20 cellular contexts compared by ENCODE assay signal in genomic region chr10:394061-394438, GRCh38.
DNase-seq lines count a peak whose midpoint lies in the region; ATAC-seq and TF ChIP-seq lines count a peak whose summit lies in the region.
"Had no signal": no experiment of that assay in that cellular context is flagged by ENCODE, and none has a peak within 500 bp of the region (broad histone marks: within the 10 kb centered on the region; RNA-seq: fewer than 3 reads in every experiment).

No MANE protein-coding gene starts in this region.

- H3K9ac ChIP-seq in mesenchymal stem cell (ENCODE audit: low read length), result no peak overlapping the region

- H3F3A ChIP-seq in GM23338 (replicated peaks; ENCODE audit: low read depth), result no peaks in the 10 kb centered on the region

- H3K4me3 Mint-ChIP-seq in GM23338 (no peak overlapping the region), brain (peak overlapping the region in 2 of 5 experiments; percentile 9 to 47)
- H3K4me3 Mint-ChIP-seq: activated CD4-positive, alpha-beta memory T cell treated with anti-CD3 and anti-CD28 coated beads, Interleukin-2, amount 10 ng/mL, durations not matched to agents 7 days and 5 days; activated naive CD4-positive, alpha-beta T cell treated with anti-CD3 and anti-CD28 coated beads, Interleukin-2, amount 50 U/mL, for 24 hours; stimulated activated naive B cell treated with anti-CD40 and anti-IgM and Interleukin-4, amounts not matched to agents 10 μg/mL and 1 μg/mL and 100 μg/mL, for 72 hours had no signal

- H3K4me1 ChIP-seq in GM23338 (ENCODE audit: insufficient read depth), result no peaks in the 10 kb centered on the region
- peaks cover 10% of the 10 kb centered on the region for H3K4me1 ChIP-seq in mesenchymal stem cell (ENCODE audit: control insufficient read depth, insufficient read depth, low read depth, low read length)
- peaks cover 22 to 33% of the 10 kb centered on the region in 2 donors for H3K4me1 ChIP-seq in gastrocnemius medialis
- peaks cover 26 to 42% of the 10 kb centered on the region in 2 donors for H3K4me1 ChIP-seq in thyroid gland
- H3K4me1 ChIP-seq: body of pancreas had no signal

- H4K20me1 ChIP-seq in GM23338 (replicated peaks; ENCODE audit: insufficient read depth), result no peaks in the 10 kb centered on the region

- no peaks in the 10 kb centered on the region for H3K27me3 ChIP-seq in GM23338 (ENCODE audit: insufficient read depth)
- no peaks in the 10 kb centered on the region for H3K27me3 ChIP-seq in mesenchymal stem cell (ENCODE audit: control insufficient read depth in 1 of 2, insufficient read depth in 1 of 2, low read length in 2 of 2)
- H3K27me3 ChIP-seq in gastrocnemius medialis, result no peaks in the 10 kb centered on the region
- no peaks in the 10 kb centered on the region for H3K27me3 ChIP-seq in thyroid gland
- H3K27me3 ChIP-seq: body of pancreas had no signal

- no peak overlapping the region for H3K23ac ChIP-seq in mesenchymal stem cell (ENCODE audit: low read length in 2 of 2)

- 95% methylated on average over 11 of the region's 11 CpGs for WGBS in mesenchymal stem cell
- 92 to 95% methylated on average over 11 of the region's 11 CpGs for WGBS in thyroid gland, 2 donors

- H3K18ac ChIP-seq in mesenchymal stem cell (ENCODE audit: low read depth in 1 of 2, low read length in 2 of 2), result peak overlapping the region in 1 of 2 experiments; percentile 7

- ATAC-seq in GM23338, result no peak
- ATAC-seq in gastrocnemius medialis, result no peak
- ATAC-seq: body of pancreas; stimulated activated naive B cell treated with anti-CD40 and anti-IgM and Interleukin-4, amounts not matched to agents 10 μg/mL and 1 μg/mL and 100 μg/mL, for 72 hours had no signal

- H2AK5ac ChIP-seq in mesenchymal stem cell (ENCODE audit: low read length, severe bottlenecking), result no peak overlapping the region

- TF ChIP-seq CTCF in GM23338 (conservative IDR thresholded peaks at IDR 0.05; ENCODE audit: low read depth in 2 of 2) (no peak), brain (conservative IDR thresholded peaks at IDR 0.05) (no peak), gastrocnemius medialis (IDR thresholded peaks at IDR 0.05 in 4 of 5, conservative IDR thresholded peaks at IDR 0.05 in 1 of 5) (no peak), thyroid gland (IDR thresholded peaks at IDR 0.05) (no peak)

- no peak overlapping the region for H4K8ac ChIP-seq in mesenchymal stem cell (ENCODE audit: low read length)

- H3K14ac ChIP-seq in mesenchymal stem cell (ENCODE audit: low read length in 2 of 2), result no peak overlapping the region

- H3K4ac ChIP-seq in mesenchymal stem cell (ENCODE audit: low read depth in 1 of 2, low read length in 2 of 2), result no peak overlapping the region

- H2BK120ac ChIP-seq in mesenchymal stem cell (ENCODE audit: low read depth, low read length), result no peak overlapping the region

- no peaks in the 10 kb centered on the region for H3K9me2 ChIP-seq in GM23338 (ENCODE audit: insufficient read depth)

- DNase-seq in GM23338 (ENCODE audit: low spot score) (no peak), mesenchymal stem cell (no peak), gastrocnemius medialis (no peak), NAMALWA (ENCODE audit: low spot score) (no peak), thyroid gland (no peak), NCI-H1092 treated with DMSO at 0.1 percent for 48 hours (lab: John Stamatoyannopoulos, UW) (no peak)
- DNase-seq in activated CD4-positive, alpha-beta T cell treated with anti-CD3 and anti-CD28 coated beads, Interleukin-2, amount 50 U/mL, for 4 hours, result no peak
- DNase-seq: activated CD4-positive, alpha-beta memory T cell treated with anti-CD3 and anti-CD28 coated beads, Interleukin-2, amount 10 ng/mL, durations not matched to agents 7 days and 5 days; activated T-cell treated with anti-CD3 and anti-CD28 coated beads, Interleukin-2, amount 50 U/mL, for 1 hour; cortex of kidney; foreskin fibroblast; NCI-H1417 treated with DMSO at 0.1 percent for 48 hours; NCI-H526; retina; Right ventricle myocardium superior; stimulated activated naive B cell treated with anti-CD40 and anti-IgM and Interleukin-4, amounts not matched to agents 10 μg/mL and 1 μg/mL and 100 μg/mL, for 72 hours had no signal

- TF ChIP-seq POLR2A in gastrocnemius medialis (IDR thresholded peaks at IDR 0.05) (no peak), thyroid gland (IDR thresholded peaks at IDR 0.05) (no peak)

- no peaks in the 10 kb centered on the region for H3K36me3 Mint-ChIP-seq in GM23338 (ENCODE audit: low read depth)
- H3K36me3 Mint-ChIP-seq in brain, result peaks cover 38% of the 10 kb centered on the region
- H3K36me3 Mint-ChIP-seq: activated naive CD4-positive, alpha-beta T cell treated with anti-CD3 and anti-CD28 coated beads, Interleukin-2, amount 50 U/mL, for 24 hours; stimulated activated naive B cell treated with anti-CD40 and anti-IgM and Interleukin-4, amounts not matched to agents 10 μg/mL and 1 μg/mL and 100 μg/mL, for 72 hours had no signal

- intact Hi-C loops in gastrocnemius medialis (cut with DNase I; ENCODE audit: low total_unique reads) (no loop called here), thyroid gland (cut with DNase I) (no loop called here)

- no peaks in the 10 kb centered on the region for H3K79me2 ChIP-seq in GM23338 (replicated peaks; ENCODE audit: insufficient read depth)

- H2BK15ac ChIP-seq in mesenchymal stem cell (ENCODE audit: low read depth, poor library complexity, severe bottlenecking), result no peak overlapping the region

- H2AFZ ChIP-seq in GM23338, result no peak overlapping the region
- no peak overlapping the region for H2AFZ ChIP-seq in mesenchymal stem cell (ENCODE audit: low read depth, low read length)

- H3K4me1 Mint-ChIP-seq in GM23338, result peaks cover 23% of the 10 kb centered on the region
- peaks cover 49% of the 10 kb centered on the region for H3K4me1 Mint-ChIP-seq in brain
- H3K4me1 Mint-ChIP-seq: activated CD4-positive, alpha-beta memory T cell treated with anti-CD3 and anti-CD28 coated beads, Interleukin-2, amount 10 ng/mL, durations not matched to agents 7 days and 5 days had no signal

- no peak overlapping the region for H2BK5ac ChIP-seq in mesenchymal stem cell (ENCODE audit: low read depth, low read length, poor library complexity, severe bottlenecking)

- H3K27ac Mint-ChIP-seq in GM23338 (0 out of 2 replicates have a peak overlapping the region, but pooled peaks have one; percentile 36), brain (peak overlapping the region in 4 of 5 experiments; percentile 73 to 99 (median 86))
- H3K27ac Mint-ChIP-seq: activated CD4-positive, alpha-beta memory T cell treated with anti-CD3 and anti-CD28 coated beads, Interleukin-2, amount 10 ng/mL, durations not matched to agents 7 days and 5 days; activated naive CD4-positive, alpha-beta T cell treated with anti-CD3 and anti-CD28 coated beads, Interleukin-2, amount 50 U/mL, for 24 hours; stimulated activated naive B cell treated with anti-CD40 and anti-IgM and Interleukin-4, amounts not matched to agents 10 μg/mL and 1 μg/mL and 100 μg/mL, for 72 hours had no signal

- H3K4me2 ChIP-seq in GM23338, result no peak overlapping the region
- no peak overlapping the region for H3K4me2 ChIP-seq in mesenchymal stem cell (ENCODE audit: low read length, poor library complexity, severe bottlenecking)

- H3K9me3 Mint-ChIP-seq in GM23338 (no peaks in the 10 kb centered on the region), brain (no peaks in the 10 kb centered on the region)
- H3K9me3 Mint-ChIP-seq: activated CD4-positive, alpha-beta memory T cell treated with anti-CD3 and anti-CD28 coated beads, Interleukin-2, amount 10 ng/mL, durations not matched to agents 7 days and 5 days; activated naive CD4-positive, alpha-beta T cell treated with anti-CD3 and anti-CD28 coated beads, Interleukin-2, amount 50 U/mL, for 24 hours; stimulated activated naive B cell treated with anti-CD40 and anti-IgM and Interleukin-4, amounts not matched to agents 10 μg/mL and 1 μg/mL and 100 μg/mL, for 72 hours had no signal

- H3K4me3 ChIP-seq in GM23338, result no peak overlapping the region
- H3K4me3 ChIP-seq in mesenchymal stem cell (ENCODE audit: insufficient read depth in 1 of 2, low read depth in 1 of 2, low read length in 2 of 2), result no peak overlapping the region
- H3K4me3 ChIP-seq in gastrocnemius medialis, result no peak overlapping the region
- H3K4me3 ChIP-seq in thyroid gland (replicated peaks in 1 of 3), result no peak overlapping the region
- H3K4me3 ChIP-seq: body of pancreas had no signal

- H3K79me1 ChIP-seq in mesenchymal stem cell (replicated peaks; ENCODE audit: low read length, poor library complexity, severe bottlenecking), result peaks cover 19% of the 10 kb centered on the region

- H4K91ac ChIP-seq in mesenchymal stem cell (ENCODE audit: low read length), result peak overlapping the region; percentile 19

- H3K27ac ChIP-seq in GM23338 (ENCODE audit: low read depth) (no peak overlapping the region), mesenchymal stem cell (ENCODE audit: low read length, poor library complexity, severe bottlenecking) (no peak overlapping the region), gastrocnemius medialis (peak overlapping the region; percentile 66 to 81 (median 76)), thyroid gland (no peak overlapping the region)
- H3K27ac ChIP-seq: VCaP had no signal

- H2BK12ac ChIP-seq in mesenchymal stem cell (ENCODE audit: low read length in 2 of 2), result no peak overlapping the region

- H3K9me3 ChIP-seq in mesenchymal stem cell (ENCODE audit: control insufficient read depth, low read length) (no peaks in the 10 kb centered on the region), gastrocnemius medialis (no peaks in the 10 kb centered on the region), thyroid gland (no peaks in the 10 kb centered on the region)
- H3K9me3 ChIP-seq: body of pancreas had no signal

- in situ Hi-C loops in gastrocnemius medialis (cut with MboI; ENCODE audit: low sequenced_read_pairs in 4 of 4), result no loop called here

- H3K27me3 Mint-ChIP-seq in GM23338 (ENCODE audit: insufficient read depth, low read depth, poor library complexity) (peaks cover 17% of the 10 kb centered on the region), brain (peaks cover 2% of the 10 kb centered on the region)
- H3K27me3 Mint-ChIP-seq: activated CD4-positive, alpha-beta memory T cell treated with anti-CD3 and anti-CD28 coated beads, Interleukin-2, amount 10 ng/mL, durations not matched to agents 7 days and 5 days; activated naive CD4-positive, alpha-beta T cell treated with anti-CD3 and anti-CD28 coated beads, Interleukin-2, amount 50 U/mL, for 24 hours had no signal

- no peaks in the 10 kb centered on the region for H3K36me3 ChIP-seq in GM23338 (ENCODE audit: insufficient read depth)
- peaks cover 27 to 47% of the 10 kb centered on the region in 2 experiments for H3K36me3 ChIP-seq in mesenchymal stem cell (ENCODE audit: control insufficient read depth in 1 of 2, insufficient read depth in 2 of 2, low read depth in 1 of 2, low read length in 2 of 2)
- peaks cover 3 to 13% of the 10 kb centered on the region in 2 donors for H3K36me3 ChIP-seq in gastrocnemius medialis
- H3K36me3 ChIP-seq in thyroid gland, result peaks cover 0 to 8% of the 10 kb centered on the region in 2 donors

TF ChIP-seq in GM23338, 12 proteins besides CTCF, POLR2A, EP300 and RAD21 (continues in another document):
- no peak for TF ChIP-seq JUNB (IDR thresholded peaks at IDR 0.05; ENCODE audit: unreplicated experiment)
- no peak for TF ChIP-seq CREB1 (CRISPR knock-in tag; IDR thresholded peaks at IDR 0.05; ENCODE audit: low read depth)
- no peak for TF ChIP-seq POLR2AphosphoS5 (IDR thresholded peaks at IDR 0.05; ENCODE audit: low read depth)
- TF ChIP-seq EZH2phosphoT487 (IDR thresholded peaks at IDR 0.05; ENCODE audit: unreplicated experiment), result no peak
- no peak for TF ChIP-seq EZH2 (IDR thresholded peaks at IDR 0.05; ENCODE audit: low read depth, unreplicated experiment)

Comparison
In these comparisons a context has a peak if more than half of its experiments do, and no peak if none do; other contexts are left out.
1. H3K27ac ChIP-seq: peak in gastrocnemius medialis (4 of 4); none in GM23338 (single experiment), mesenchymal stem cell (single experiment) and thyroid gland (0 of 3).